ENCODE assay signal across 34 cellular contexts in genomic region chr12:131245564-131246355, GRCh38.
"Had no signal": no experiment of that assay in that cellular context is flagged by ENCODE, and none has a peak within 500 bp of the region (broad histone marks: within the 10 kb centered on the region; RNA-seq: fewer than 3 reads in every experiment).

No MANE protein-coding gene starts in this region.

- H3K27ac Mint-ChIP-seq: activated CD4-positive, alpha-beta T cell treated with anti-CD3 and anti-CD28 coated beads for 36 hours; activated CD4-positive, alpha-beta T cell treated with anti-CD3 and anti-CD28 coated beads, Interleukin-2, amount 10 ng/mL, durations not matched to agents 7 days and 5 days; activated CD8-positive, alpha-beta T cell treated with anti-CD3 and anti-CD28 coated beads, Interleukin-2, amount 10 ng/mL, durations not matched to agents 7 days and 5 days; activated naive CD4-positive, alpha-beta T cell treated with anti-CD3 and anti-CD28 coated beads, Interleukin-2, amount 50 U/mL, for 24 hours; activated naive CD8-positive, alpha-beta T cell treated with anti-CD3 and anti-CD28 coated beads, Interleukin-2, amount 10 ng/mL, durations not matched to agents 7 days and 5 days; activated T-cell treated with anti-CD3 and anti-CD28 coated beads, Interleukin-2, amount 50 U/mL, for 24 hours; activated T-helper 2 cell treated with anti-CD3 and anti-CD28 coated beads, Interferon-gamma antibody, Interleukin-2, Interleukin-4, amounts not matched to agents 10 μg/mL and 5 μg/mL and 100 μg/mL, durations not matched to agents 14 hours and 24 hours and 36 hours; T-helper 1 cell treated with Interleukin-12 subunit alpha and Interleukin-12 subunit beta and Interleukin-4 antibody, amounts not matched to agents 30 μg/mL and 1 μg/mL, for 36 hours; T-helper 2 cell treated with Interferon-gamma antibody and Interleukin-4, amounts not matched to agents 5 μg/mL and 100 μg/mL, for 36 hours had no signal

- H3K36me3 ChIP-seq: ascending aorta, cardiac muscle cell, Peyer's patch, SJSA1 had no signal

- ATAC-seq: activated CD4-positive, alpha-beta T cell treated with anti-CD3 and anti-CD28 coated beads for 36 hours; activated CD4-positive, CD25-positive, alpha-beta regulatory T cell treated with anti-CD3 and anti-CD28 coated beads, Interleukin-2, amount 50 U/mL, for 24 hours; activated CD8-positive, alpha-beta T cell treated with anti-CD3 and anti-CD28 coated beads, Interleukin-2, amount 10 ng/mL, durations not matched to agents 7 days and 5 days; PC-3 had no signal

- FAIRE-seq: TTC549 had no signal

- H3K27me3 Mint-ChIP-seq: activated naive CD4-positive, alpha-beta T cell treated with anti-CD3 and anti-CD28 coated beads, Interleukin-2, amount 50 U/mL, for 24 hours; central memory CD8-positive, alpha-beta T cell had no signal

- H3K9me3 ChIP-seq: ascending aorta, Peyer's patch, SJSA1, SK-N-SH had no signal

- H3K27ac ChIP-seq: ascending aorta, cardiac muscle cell, Peyer's patch, SJSA1 had no signal

- H3K4me1 ChIP-seq: ascending aorta, Peyer's patch, SJSA1 had no signal

- H3K4me2 ChIP-seq: SK-N-SH had no signal

- DNase-seq: activated CD4-positive, alpha-beta T cell treated with anti-CD3 and anti-CD28 coated beads for 36 hours; activated CD4-positive, alpha-beta T cell treated with anti-CD3 and anti-CD28 coated beads, Interleukin-2, amount 10 ng/mL, durations not matched to agents 7 days and 5 days; activated CD4-positive, alpha-beta T cell treated with anti-CD3 and anti-CD28 coated beads, Interleukin-2, amount 50 U/mL, for 48 hours; activated CD8-positive, alpha-beta T cell treated with anti-CD3 and anti-CD28 coated beads, Interleukin-2, amount 10 ng/mL, durations not matched to agents 7 days and 5 days; activated gamma-delta T cell; activated naive CD4-positive, alpha-beta T cell treated with Interleukin-2 at 50 U/mL for 16 hours; activated naive CD8-positive, alpha-beta T cell treated with anti-CD3 and anti-CD28 coated beads, Interleukin-2, amount 10 ng/mL, durations not matched to agents 7 days and 5 days; activated T-cell treated with anti-CD3 and anti-CD28 coated beads, Interleukin-2, amount 50 U/mL, for 24 hours; amygdala; NCI-H1105; NCI-H1417 treated with DMSO at 0.1 percent for 48 hours; NCI-H187 treated with DMSO at 0.1 percent for 48 hours; NCI-H2081; NCI-H2171 treated with DMSO at 0.1 percent for 48 hours; NCI-H2227 treated with DMSO at 0.1 percent for 48 hours; NCI-H446; NCI-H524; NCI-H69; NK-92 treated with Interleukin-12 subunit alpha and Interleukin-12 subunit beta, amount 100 ng/mL, for 24 hours; PC-3; Peyer's patch; RPMI8226; SHP77 treated with DMSO at 0.1 percent for 48 hours; SK-N-SH had no signal

- H3K9me3 Mint-ChIP-seq: activated naive CD4-positive, alpha-beta T cell treated with anti-CD3 and anti-CD28 coated beads, Interleukin-2, amount 50 U/mL, for 24 hours; activated naive CD8-positive, alpha-beta T cell treated with anti-CD3 and anti-CD28 coated beads, Interleukin-2, amount 10 ng/mL, durations not matched to agents 7 days and 5 days; activated T-cell treated with anti-CD3 and anti-CD28 coated beads, Interleukin-2, amount 50 U/mL, for 24 hours; central memory CD8-positive, alpha-beta T cell; T-helper 1 cell treated with Interleukin-12 subunit alpha and Interleukin-12 subunit beta and Interleukin-4 antibody, amounts not matched to agents 30 μg/mL and 1 μg/mL, for 36 hours had no signal

- H3K9ac ChIP-seq: SK-N-SH had no signal

- H3K4me3 ChIP-seq: ascending aorta, cardiac muscle cell, Peyer's patch, SJSA1 had no signal

- H3K27me3 ChIP-seq: ascending aorta, cardiac muscle cell, Peyer's patch, SJSA1 had no signal

- H3K4me3 Mint-ChIP-seq: activated CD4-positive, alpha-beta T cell treated with anti-CD3 and anti-CD28 coated beads for 36 hours; activated CD4-positive, alpha-beta T cell treated with anti-CD3 and anti-CD28 coated beads, Interleukin-2, amount 10 ng/mL, durations not matched to agents 7 days and 5 days; activated CD8-positive, alpha-beta T cell treated with anti-CD3 and anti-CD28 coated beads, Interleukin-2, amount 10 ng/mL, durations not matched to agents 7 days and 5 days; activated naive CD4-positive, alpha-beta T cell treated with anti-CD3 and anti-CD28 coated beads, Interleukin-2, amount 50 U/mL, for 24 hours; activated naive CD8-positive, alpha-beta T cell treated with anti-CD3 and anti-CD28 coated beads, Interleukin-2, amount 10 ng/mL, durations not matched to agents 7 days and 5 days; activated T-cell treated with anti-CD3 and anti-CD28 coated beads, Interleukin-2, amount 50 U/mL, for 24 hours; central memory CD8-positive, alpha-beta T cell; T-helper 1 cell treated with Interleukin-12 subunit alpha and Interleukin-12 subunit beta and Interleukin-4 antibody, amounts not matched to agents 30 μg/mL and 1 μg/mL, for 36 hours; T-helper 2 cell treated with Interferon-gamma antibody and Interleukin-4, amounts not matched to agents 5 μg/mL and 100 μg/mL, for 36 hours had no signal

- H3K4me1 Mint-ChIP-seq: activated CD4-positive, alpha-beta T cell treated with anti-CD3 and anti-CD28 coated beads for 36 hours; activated CD4-positive, alpha-beta T cell treated with anti-CD3 and anti-CD28 coated beads, Interleukin-2, amount 10 ng/mL, durations not matched to agents 7 days and 5 days; activated naive CD4-positive, alpha-beta T cell treated with anti-CD3 and anti-CD28 coated beads, Interleukin-2, amount 50 U/mL, for 24 hours; activated naive CD8-positive, alpha-beta T cell treated with anti-CD3 and anti-CD28 coated beads, Interleukin-2, amount 10 ng/mL, durations not matched to agents 7 days and 5 days; central memory CD8-positive, alpha-beta T cell had no signal

- H3K36me3 Mint-ChIP-seq: activated naive CD4-positive, alpha-beta T cell treated with anti-CD3 and anti-CD28 coated beads, Interleukin-2, amount 50 U/mL, for 24 hours; activated naive CD8-positive, alpha-beta T cell treated with anti-CD3 and anti-CD28 coated beads, Interleukin-2, amount 10 ng/mL, durations not matched to agents 7 days and 5 days had no signal
